ENCODE assay signal across 1 cellular context in genomic region chr14:20559461-20559904, GRCh38.
TF ChIP-seq lines count a peak whose summit lies in the region.

No MANE protein-coding gene starts in this region.

TF ChIP-seq in H1, 55 proteins besides CTCF, POLR2A, EP300 and RAD21:
- TF ChIP-seq, protein P1, sequence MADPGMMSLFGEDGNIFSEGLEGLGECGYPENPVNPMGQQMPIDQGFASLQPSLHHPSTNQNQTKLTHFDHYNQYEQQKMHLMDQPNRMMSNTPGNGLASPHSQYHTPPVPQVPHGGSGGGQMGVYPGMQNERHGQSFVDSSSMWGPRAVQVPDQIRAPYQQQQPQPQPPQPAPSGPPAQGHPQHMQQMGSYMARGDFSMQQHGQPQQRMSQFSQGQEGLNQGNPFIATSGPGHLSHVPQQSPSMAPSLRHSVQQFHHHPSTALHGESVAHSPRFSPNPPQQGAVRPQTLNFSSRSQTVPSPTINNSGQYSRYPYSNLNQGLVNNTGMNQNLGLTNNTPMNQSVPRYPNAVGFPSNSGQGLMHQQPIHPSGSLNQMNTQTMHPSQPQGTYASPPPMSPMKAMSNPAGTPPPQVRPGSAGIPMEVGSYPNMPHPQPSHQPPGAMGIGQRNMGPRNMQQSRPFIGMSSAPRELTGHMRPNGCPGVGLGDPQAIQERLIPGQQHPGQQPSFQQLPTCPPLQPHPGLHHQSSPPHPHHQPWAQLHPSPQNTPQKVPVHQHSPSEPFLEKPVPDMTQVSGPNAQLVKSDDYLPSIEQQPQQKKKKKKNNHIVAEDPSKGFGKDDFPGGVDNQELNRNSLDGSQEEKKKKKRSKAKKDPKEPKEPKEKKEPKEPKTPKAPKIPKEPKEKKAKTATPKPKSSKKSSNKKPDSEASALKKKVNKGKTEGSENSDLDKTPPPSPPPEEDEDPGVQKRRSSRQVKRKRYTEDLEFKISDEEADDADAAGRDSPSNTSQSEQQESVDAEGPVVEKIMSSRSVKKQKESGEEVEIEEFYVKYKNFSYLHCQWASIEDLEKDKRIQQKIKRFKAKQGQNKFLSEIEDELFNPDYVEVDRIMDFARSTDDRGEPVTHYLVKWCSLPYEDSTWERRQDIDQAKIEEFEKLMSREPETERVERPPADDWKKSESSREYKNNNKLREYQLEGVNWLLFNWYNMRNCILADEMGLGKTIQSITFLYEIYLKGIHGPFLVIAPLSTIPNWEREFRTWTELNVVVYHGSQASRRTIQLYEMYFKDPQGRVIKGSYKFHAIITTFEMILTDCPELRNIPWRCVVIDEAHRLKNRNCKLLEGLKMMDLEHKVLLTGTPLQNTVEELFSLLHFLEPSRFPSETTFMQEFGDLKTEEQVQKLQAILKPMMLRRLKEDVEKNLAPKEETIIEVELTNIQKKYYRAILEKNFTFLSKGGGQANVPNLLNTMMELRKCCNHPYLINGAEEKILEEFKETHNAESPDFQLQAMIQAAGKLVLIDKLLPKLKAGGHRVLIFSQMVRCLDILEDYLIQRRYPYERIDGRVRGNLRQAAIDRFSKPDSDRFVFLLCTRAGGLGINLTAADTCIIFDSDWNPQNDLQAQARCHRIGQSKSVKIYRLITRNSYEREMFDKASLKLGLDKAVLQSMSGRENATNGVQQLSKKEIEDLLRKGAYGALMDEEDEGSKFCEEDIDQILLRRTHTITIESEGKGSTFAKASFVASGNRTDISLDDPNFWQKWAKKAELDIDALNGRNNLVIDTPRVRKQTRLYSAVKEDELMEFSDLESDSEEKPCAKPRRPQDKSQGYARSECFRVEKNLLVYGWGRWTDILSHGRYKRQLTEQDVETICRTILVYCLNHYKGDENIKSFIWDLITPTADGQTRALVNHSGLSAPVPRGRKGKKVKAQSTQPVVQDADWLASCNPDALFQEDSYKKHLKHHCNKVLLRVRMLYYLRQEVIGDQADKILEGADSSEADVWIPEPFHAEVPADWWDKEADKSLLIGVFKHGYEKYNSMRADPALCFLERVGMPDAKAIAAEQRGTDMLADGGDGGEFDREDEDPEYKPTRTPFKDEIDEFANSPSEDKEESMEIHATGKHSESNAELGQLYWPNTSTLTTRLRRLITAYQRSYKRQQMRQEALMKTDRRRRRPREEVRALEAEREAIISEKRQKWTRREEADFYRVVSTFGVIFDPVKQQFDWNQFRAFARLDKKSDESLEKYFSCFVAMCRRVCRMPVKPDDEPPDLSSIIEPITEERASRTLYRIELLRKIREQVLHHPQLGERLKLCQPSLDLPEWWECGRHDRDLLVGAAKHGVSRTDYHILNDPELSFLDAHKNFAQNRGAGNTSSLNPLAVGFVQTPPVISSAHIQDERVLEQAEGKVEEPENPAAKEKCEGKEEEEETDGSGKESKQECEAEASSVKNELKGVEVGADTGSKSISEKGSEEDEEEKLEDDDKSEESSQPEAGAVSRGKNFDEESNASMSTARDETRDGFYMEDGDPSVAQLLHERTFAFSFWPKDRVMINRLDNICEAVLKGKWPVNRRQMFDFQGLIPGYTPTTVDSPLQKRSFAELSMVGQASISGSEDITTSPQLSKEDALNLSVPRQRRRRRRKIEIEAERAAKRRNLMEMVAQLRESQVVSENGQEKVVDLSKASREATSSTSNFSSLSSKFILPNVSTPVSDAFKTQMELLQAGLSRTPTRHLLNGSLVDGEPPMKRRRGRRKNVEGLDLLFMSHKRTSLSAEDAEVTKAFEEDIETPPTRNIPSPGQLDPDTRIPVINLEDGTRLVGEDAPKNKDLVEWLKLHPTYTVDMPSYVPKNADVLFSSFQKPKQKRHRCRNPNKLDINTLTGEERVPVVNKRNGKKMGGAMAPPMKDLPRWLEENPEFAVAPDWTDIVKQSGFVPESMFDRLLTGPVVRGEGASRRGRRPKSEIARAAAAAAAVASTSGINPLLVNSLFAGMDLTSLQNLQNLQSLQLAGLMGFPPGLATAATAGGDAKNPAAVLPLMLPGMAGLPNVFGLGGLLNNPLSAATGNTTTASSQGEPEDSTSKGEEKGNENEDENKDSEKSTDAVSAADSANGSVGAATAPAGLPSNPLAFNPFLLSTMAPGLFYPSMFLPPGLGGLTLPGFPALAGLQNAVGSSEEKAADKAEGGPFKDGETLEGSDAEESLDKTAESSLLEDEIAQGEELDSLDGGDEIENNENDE (IDR thresholded peaks at IDR 0.05; ENCODE audit: insufficient replicate concordance, low read length) = peak; percentile 53
- no peak for TF ChIP-seq KDM1A (IDR thresholded peaks at IDR 0.05; ENCODE audit: borderline replicate concordance, low read length)
